In genomic region chr2:112658301-112658700, GRCh38 we compare ENCODE assay signal across 21 cellular contexts. TPM values are rescaled to one million over a fixed set of nuclear protein-coding genes. Genes with fewer than 3 reads are reported as not detected.
DNase-seq lines count a peak whose midpoint lies in the region; ATAC-seq lines count a peak whose summit lies in the region.
"Had no signal": no experiment of that assay in that cellular context is flagged by ENCODE, and none has a peak within 500 bp of the region (broad histone marks: within the 10 kb centered on the region; RNA-seq: fewer than 3 reads in every experiment).

No MANE protein-coding gene starts in this region.

- H3K9me3 ChIP-seq in SK-N-MC (ENCODE audit: low read depth, low read length), result no peaks in the 10 kb centered on the region
- H3K9me3 ChIP-seq: adrenal gland, Peyer's patch, SK-N-SH, spleen had no signal

- H3K27ac Mint-ChIP-seq in activated T-cell treated with anti-CD3 and anti-CD28 coated beads, Interleukin-2, amount 50 U/mL, for 72 hours, result peak overlapping the region; percentile 94
- peak overlapping the region; percentile 85 for H3K27ac Mint-ChIP-seq in stimulated activated effector memory CD8-positive, alpha-beta T cell treated with anti-CD3 and anti-CD28 coated beads, Interleukin-12 subunit alpha, Interleukin-12 subunit beta, amount 100 ng/mL, for 72 hours
- H3K27ac Mint-ChIP-seq: CD4-positive, alpha-beta T cell; neural progenitor cell had no signal

- H3K9ac ChIP-seq in SK-N-MC (ENCODE audit: insufficient read length), result no peak overlapping the region
- H3K9ac ChIP-seq: neural progenitor cell, SK-N-SH had no signal

- H3K36me3 Mint-ChIP-seq in activated T-cell treated with anti-CD3 and anti-CD28 coated beads, Interleukin-2, amount 50 U/mL, for 72 hours (ENCODE audit: insufficient read depth in 2 of 2), result peaks cover 16 to 55% of the 10 kb centered on the region in 2 donors
- peaks cover 100% of the 10 kb centered on the region for H3K36me3 Mint-ChIP-seq in stimulated activated effector memory CD8-positive, alpha-beta T cell treated with anti-CD3 and anti-CD28 coated beads, Interleukin-12 subunit alpha, Interleukin-12 subunit beta, amount 100 ng/mL, for 72 hours

- H3K27me3 Mint-ChIP-seq in activated T-cell treated with anti-CD3 and anti-CD28 coated beads, Interleukin-2, amount 50 U/mL, for 72 hours (ENCODE audit: low read depth), result no peaks in the 10 kb centered on the region
- H3K27me3 Mint-ChIP-seq: CD4-positive, alpha-beta T cell had no signal

- H3K27ac ChIP-seq in SK-N-MC (0 out of 2 replicates have a peak overlapping the region, but pooled peaks have one; percentile 48), cingulate gyrus (ENCODE audit: low read depth, low read length) (peak overlapping the region; percentile 23), substantia nigra (ENCODE audit: low read depth, low read length, poor library complexity, severe bottlenecking) (no peak overlapping the region)
- H3K27ac ChIP-seq: adrenal gland, HL-60, neural progenitor cell, Peyer's patch had no signal

- H3K36me3 ChIP-seq in SK-N-MC (ENCODE audit: insufficient read depth, low read length), result peaks cover 97% of the 10 kb centered on the region

- peaks cover 69% of the 10 kb centered on the region for H3K4me1 Mint-ChIP-seq in activated T-cell treated with anti-CD3 and anti-CD28 coated beads, Interleukin-2, amount 50 U/mL, for 72 hours (ENCODE audit: low read depth)
- peaks cover 50% of the 10 kb centered on the region for H3K4me1 Mint-ChIP-seq in stimulated activated effector memory CD8-positive, alpha-beta T cell treated with anti-CD3 and anti-CD28 coated beads, Interleukin-12 subunit alpha, Interleukin-12 subunit beta, amount 100 ng/mL, for 72 hours
- H3K4me1 Mint-ChIP-seq: neural progenitor cell had no signal

- peak overlapping the region in 1 of 2 donors; percentile 29 for H3K4me3 Mint-ChIP-seq in activated T-cell treated with anti-CD3 and anti-CD28 coated beads, Interleukin-2, amount 50 U/mL, for 72 hours
- no peak overlapping the region for H3K4me3 Mint-ChIP-seq in stimulated activated effector memory CD8-positive, alpha-beta T cell treated with anti-CD3 and anti-CD28 coated beads, Interleukin-12 subunit alpha, Interleukin-12 subunit beta, amount 100 ng/mL, for 72 hours
- H3K4me3 Mint-ChIP-seq: CD4-positive, alpha-beta T cell had no signal

- ATAC-seq in activated T-cell treated with anti-CD3 and anti-CD28 coated beads, Interleukin-2, amount 50 U/mL, for 72 hours (replicated peaks in 1 of 2), result no peak
- no peak for ATAC-seq in stimulated activated effector memory CD8-positive, alpha-beta T cell treated with anti-CD3 and anti-CD28 coated beads, Interleukin-12 subunit alpha, Interleukin-12 subunit beta, amount 100 ng/mL, for 72 hours
- no peak for ATAC-seq in GM19395 (IDR thresholded peaks at IDR 0.05; ENCODE audit: unreplicated experiment)

- no peaks in the 10 kb centered on the region for H3K9me3 Mint-ChIP-seq in activated T-cell treated with anti-CD3 and anti-CD28 coated beads, Interleukin-2, amount 50 U/mL, for 72 hours
- H3K9me3 Mint-ChIP-seq in stimulated activated effector memory CD8-positive, alpha-beta T cell treated with anti-CD3 and anti-CD28 coated beads, Interleukin-12 subunit alpha, Interleukin-12 subunit beta, amount 100 ng/mL, for 72 hours, result no peaks in the 10 kb centered on the region
- H3K9me3 Mint-ChIP-seq: CD4-positive, alpha-beta T cell; neural progenitor cell had no signal

- no peak overlapping the region for H3K4me3 ChIP-seq in SK-N-MC
- H3K4me3 ChIP-seq: adrenal gland, neural progenitor cell, Peyer's patch, spleen had no signal

- no peak for DNase-seq in activated T-cell treated with anti-CD3 and anti-CD28 coated beads, Interleukin-2, amount 50 U/mL, for 72 hours
- DNase-seq in activated T-cell treated with anti-CD3 and anti-CD28 coated beads for 4 hours (no peak), SK-N-MC (ENCODE audit: low read depth, low spot score) (no peak), SW 1271 (lab: John Stamatoyannopoulos, UW) (no peak), substantia nigra (lab: John Stamatoyannopoulos, UW) (no peak)
- DNase-seq in stimulated activated effector memory CD8-positive, alpha-beta T cell treated with anti-CD3 and anti-CD28 coated beads, Interleukin-12 subunit alpha, Interleukin-12 subunit beta, amount 100 ng/mL, for 72 hours (ENCODE audit: low spot score in 2 of 2), result no peak
- DNase-seq: activated CD4-positive, alpha-beta T cell treated with anti-CD3 and anti-CD28 coated beads for 48 hours; adrenal gland; CD4-positive, alpha-beta T cell; glutamatergic neuron; left colon; MM.1S; NCI-H146; NCI-H774; Peyer's patch; SK-N-SH; spleen had no signal

RNA-seq across cellular contexts. Expression of gene SLC20A1, which starts 12.6 kb away (rescaled TPM):
- total RNA-seq in activated T-cell treated with anti-CD3 and anti-CD28 coated beads, Interleukin-2, amount 50 U/mL, for 72 hours, result 10 to 100 TPM; 54.3 to 66.1 TPM
